In genomic region chr4:7807351-7807921, GRCh38 we compare ENCODE assay signal across 13 cellular contexts.
DNase-seq lines count a peak whose midpoint lies in the region; ATAC-seq and TF ChIP-seq lines count a peak whose summit lies in the region.
"Had no signal": no experiment of that assay in that cellular context is flagged by ENCODE, and none has a peak within 500 bp of the region (broad histone marks: within the 10 kb centered on the region; RNA-seq: fewer than 3 reads in every experiment).

No MANE protein-coding gene starts in this region.

- no peak overlapping the region for H4K8ac ChIP-seq in H9 (replicated peaks; ENCODE audit: insufficient read length, low read depth, low read length)

- ATAC-seq in body of pancreas (no peak), psoas muscle (peak in 2 of 4 donors; percentile 12 to 15), GM21367 (IDR thresholded peaks at IDR 0.05; ENCODE audit: unreplicated experiment) (no peak)

- no peak for TF ChIP-seq CTCF in H9 (conservative IDR thresholded peaks at IDR 0.05)
- no peak for TF ChIP-seq CTCF in body of pancreas (IDR thresholded peaks at IDR 0.05)
- no peak for TF ChIP-seq CTCF in right atrium auricular region (IDR thresholded peaks at IDR 0.05)
- no peak for TF ChIP-seq CTCF in psoas muscle (IDR thresholded peaks at IDR 0.05)
- no peak for TF ChIP-seq CTCF in CD14-positive monocyte (IDR thresholded peaks at IDR 0.05)

- no peak overlapping the region for H2BK20ac ChIP-seq in H9 (ENCODE audit: low read depth, low read length, poor library complexity, severe bottlenecking)

- H3K27me3 Mint-ChIP-seq in H9 (ENCODE audit: low read depth) (peaks cover 2% of the 10 kb centered on the region), CD14-positive monocyte (ENCODE audit: low read depth in 3 of 3) (peaks cover 3 to 10% (median 4%) of the 10 kb centered on the region in 3 donors)

- no peak overlapping the region for H3K4me2 ChIP-seq in H9 (ENCODE audit: insufficient read depth, insufficient read length, low read length)
- H3K4me2 ChIP-seq: BLaER1, smooth muscle cell had no signal

- H3K14ac ChIP-seq in H9 (ENCODE audit: insufficient read depth, low read length) = peak overlapping the region; percentile 42; the same call in 1 of the 2 replicates

- H3K9me3 Mint-ChIP-seq in H9 (no peaks in the 10 kb centered on the region), CD14-positive monocyte (no peaks in the 10 kb centered on the region)

- H3K9me3 ChIP-seq in H9 (ENCODE audit: control insufficient read depth, low read depth, low read length) = no peaks in the 10 kb centered on the region
- H3K9me3 ChIP-seq in body of pancreas = no peaks in the 10 kb centered on the region
- no peaks in the 10 kb centered on the region for H3K9me3 ChIP-seq in right atrium auricular region
- no peaks in the 10 kb centered on the region for H3K9me3 ChIP-seq in psoas muscle
- no peaks in the 10 kb centered on the region for H3K9me3 ChIP-seq in HAP-1
- H3K9me3 ChIP-seq: BLaER1 had no signal

- H3K27ac ChIP-seq in H9 (ENCODE audit: insufficient read length, low read depth, low read length) = no peak overlapping the region
- peak overlapping the region; percentile 40 to 82 (median 74) for H3K27ac ChIP-seq in body of pancreas
- H3K27ac ChIP-seq in right atrium auricular region = peak overlapping the region; percentile 74 to 76
- H3K27ac ChIP-seq in psoas muscle = peak overlapping the region; percentile 80
- H3K27ac ChIP-seq: BLaER1 had no signal

- intact Hi-C loops in body of pancreas (cut with DNase I) = no loop called here
- intact Hi-C loops in psoas muscle (cut with DNase I) = loop anchor here in 1 of 2 donors (5.0 kb wide), 1 partner anchor 120 kb away; no protein-coding TSS in a partner anchor
- intact Hi-C loops in CD14-positive monocyte (cut with micrococcal nuclease) = no loop called here

- no peak overlapping the region for H2BK120ac ChIP-seq in H9 (ENCODE audit: low read depth, low read length, poor library complexity, severe bottlenecking)

- no peak overlapping the region for H3T11ph ChIP-seq in H9 (ENCODE audit: low read length)

- H3K36me3 Mint-ChIP-seq in H9 (ENCODE audit: insufficient read depth in 1 of 3, low read depth in 3 of 3) = peaks cover 7 to 15% (median 8%) of the 10 kb centered on the region in 3 experiments; a peak in 6 of 7 replicates
- H3K36me3 Mint-ChIP-seq in CD14-positive monocyte = peaks cover 0 to 11% of the 10 kb centered on the region in 2 donors

- H3K27ac Mint-ChIP-seq in H9 (peak overlapping the region; percentile 9 to 77 (median 20); a peak in 3 of 7 replicates), CD14-positive monocyte (peak overlapping the region in 1 of 7 donors; percentile 60)

- H3K23ac ChIP-seq in H9 (ENCODE audit: insufficient read length, low read depth, low read length) = no peak overlapping the region

- DNase-seq in H9 = no peak
- no peak for DNase-seq in body of pancreas
- peak; percentile 63 for DNase-seq in right atrium auricular region (ENCODE audit: low spot score)
- DNase-seq in psoas muscle = no peak
- no peak for DNase-seq in CD14-positive monocyte (ENCODE audit: low spot score)
- no peak for DNase-seq in HAP-1 (ENCODE audit: low spot score in 2 of 2)
- DNase-seq in iPS-NIHi7 (ENCODE audit: extremely low spot score) = no peak
- DNase-seq: activated effector memory CD4-positive, alpha-beta T cell treated with Interleukin-2 at 50 U/mL for 16 hours; effector CD4-positive, alpha-beta T cell; NCI-H1105 treated with DMSO at 0.1 percent for 48 hours had no signal

- in situ Hi-C loops in HAP-1 (cut with MboI; ENCODE audit: low sequenced_read_pairs) = no loop called here

- no peaks in the 10 kb centered on the region for H3K23me2 ChIP-seq in H9 (ENCODE audit: insufficient read length, low read depth, low read length, poor library complexity, severe bottlenecking)

- H4K5ac ChIP-seq in H9 (ENCODE audit: insufficient read length, low read depth, low read length) = no peak overlapping the region

- H4K20me1 ChIP-seq in H9 (ENCODE audit: control insufficient read depth, insufficient read depth, insufficient read length) = no peaks in the 10 kb centered on the region
- H4K20me1 ChIP-seq: BLaER1 had no signal

- no peak overlapping the region; the same call in 1 of the 2 replicates for H2BK15ac ChIP-seq in H9 (ENCODE audit: low read depth, low read length)

- peaks cover 4% of the 10 kb centered on the region for H3K4me1 ChIP-seq in H9 (ENCODE audit: insufficient read depth, low read length)
- peaks cover 37% of the 10 kb centered on the region for H3K4me1 ChIP-seq in body of pancreas
- peaks cover 0 to 68% of the 10 kb centered on the region in 2 donors for H3K4me1 ChIP-seq in right atrium auricular region
- peaks cover 34% of the 10 kb centered on the region for H3K4me1 ChIP-seq in psoas muscle
- H3K4me1 ChIP-seq in HAP-1 = no peaks in the 10 kb centered on the region

- no CpG with 5 or more reads among the region's 12 CpGs for WGBS in H9 (ENCODE audit: extremely low coverage, insufficient read length, low lambda C conversion rate)
- WGBS in body of pancreas, 2 donors = 69 to 84% methylated on average over 11 to 12 of the region's 12 CpGs
- WGBS in psoas muscle, 3 donors = 60 to 70% (median 63%) methylated on average over 12 of the region's 12 CpGs

- H3K9ac ChIP-seq in H9 (ENCODE audit: extremely low read depth, insufficient read length, low read length) = no peak overlapping the region
- H3K9ac ChIP-seq: BLaER1 had no signal

- no peak overlapping the region for H2BK5ac ChIP-seq in H9 (ENCODE audit: insufficient read length, low read length)

- H3K4ac ChIP-seq in H9 (ENCODE audit: low read depth, low read length) = no peak overlapping the region

- H2BK12ac ChIP-seq in H9 (ENCODE audit: insufficient read length, low read depth, low read length) = no peak overlapping the region

- no peak for TF ChIP-seq POLR2A in body of pancreas (IDR thresholded peaks at IDR 0.05)

- H3K79me2 ChIP-seq in H9 (ENCODE audit: insufficient read depth, low read length) = no peaks in the 10 kb centered on the region

- no peak overlapping the region for H3K56ac ChIP-seq in H9 (ENCODE audit: insufficient read length, low read depth, low read length)

- H3K4me3 Mint-ChIP-seq in H9 = no peak overlapping the region
- H3K4me3 Mint-ChIP-seq in CD14-positive monocyte = no peak overlapping the region

- no peak overlapping the region for H3K18ac ChIP-seq in H9 (ENCODE audit: insufficient read length, low read depth, low read length)

- no peak overlapping the region for H2AFZ ChIP-seq in H9 (ENCODE audit: low read length)

- no peaks in the 10 kb centered on the region for H3K79me1 ChIP-seq in H9 (ENCODE audit: insufficient read depth, low read depth, low read length, poor library complexity, severe bottlenecking)

- H2AK5ac ChIP-seq in H9 (ENCODE audit: insufficient read length, low read length) = no peak overlapping the region

- H3K4me1 Mint-ChIP-seq in H9 = peaks cover 46 to 64% of the 10 kb centered on the region in 2 experiments
- H3K4me1 Mint-ChIP-seq in CD14-positive monocyte = peaks cover 7% of the 10 kb centered on the region

- H3K36me3 ChIP-seq in body of pancreas (replicated peaks in 1 of 2; ENCODE audit: insufficient read depth in 1 of 2, low read depth in 2 of 2) (no peaks in the 10 kb centered on the region), right atrium auricular region (peaks cover 18% of the 10 kb centered on the region), psoas muscle (ENCODE audit: insufficient read depth in 1 of 2, low read depth in 1 of 2) (no peaks in the 10 kb centered on the region), HAP-1 (replicated peaks) (peaks cover 2% of the 10 kb centered on the region; the same call in 1 of the 2 replicates)

- no peak overlapping the region for H4K91ac ChIP-seq in H9 (ENCODE audit: insufficient read length, low read depth, low read length)

- no peaks in the 10 kb centered on the region for H3K27me3 ChIP-seq in H9 (ENCODE audit: insufficient read depth, low read length)
- H3K27me3 ChIP-seq in body of pancreas = no peaks in the 10 kb centered on the region
- no peaks in the 10 kb centered on the region for H3K27me3 ChIP-seq in right atrium auricular region
- no peaks in the 10 kb centered on the region for H3K27me3 ChIP-seq in psoas muscle (ENCODE audit: insufficient read depth in 3 of 3, low read length in 2 of 3)
- H3K27me3 ChIP-seq in HAP-1 (ENCODE audit: low read depth) = no peaks in the 10 kb centered on the region
- H3K27me3 ChIP-seq: BLaER1 had no signal

- H3K4me3 ChIP-seq in body of pancreas (no peak overlapping the region), right atrium auricular region (no peak overlapping the region), psoas muscle (no peak overlapping the region), HAP-1 (no peak overlapping the region)
- H3K4me3 ChIP-seq: BLaER1, smooth muscle cell had no signal
